In genomic region chr13:110560606-110561334, GRCh38 we compare ENCODE assay signal across 8 cellular contexts. TPM values are rescaled to one million over a fixed set of nuclear protein-coding genes. Genes with fewer than 3 reads are reported as not detected.
DNase-seq lines count a peak whose midpoint lies in the region; ATAC-seq and TF ChIP-seq lines count a peak whose summit lies in the region.

No MANE protein-coding gene starts in this region.

- peaks cover 5% of the 10 kb centered on the region for H3K36me3 Mint-ChIP-seq in memory B cell

- peaks cover 17% of the 10 kb centered on the region for H3K4me1 Mint-ChIP-seq in memory B cell

- H3K4me3 Mint-ChIP-seq in memory B cell: peak overlapping the region; percentile 98

- DNase-seq in NCI-H510A treated with DMSO at 0.1 percent for 48 hours (lab: John Stamatoyannopoulos, UW) (peak; percentile 24), NCI-H510A (lab: John Stamatoyannopoulos, UW) (no peak), HFF-Myc (ENCODE audit: extremely low read depth, low read depth) (no peak), Panc1 (ENCODE audit: low read depth, low spot score) (no peak), memory B cell (ENCODE audit: low spot score in 2 of 2) (peak in 1 of 2 donors; percentile 34), upper lobe of right lung (no peak), dedifferentiated amniotic fluid mesenchymal stem cell (ENCODE audit: extremely low spot score) (no peak)

- peaks cover 3% of the 10 kb centered on the region for H3K27me3 Mint-ChIP-seq in memory B cell

- no peaks in the 10 kb centered on the region for H3K27me3 ChIP-seq in Panc1 (ENCODE audit: control insufficient read depth, insufficient read depth, low read length)
- no peaks in the 10 kb centered on the region for H3K27me3 ChIP-seq in duodenal mucosa (ENCODE audit: control insufficient read depth in 1 of 2, insufficient read depth in 2 of 2, low read length in 2 of 2)
- H3K27me3 ChIP-seq in upper lobe of right lung: no peaks in the 10 kb centered on the region

- peak overlapping the region; percentile 68 to 94 for H3K9ac ChIP-seq in duodenal mucosa (ENCODE audit: low read depth in 1 of 2, low read length in 2 of 2)

- H3K36me3 ChIP-seq in Panc1 (ENCODE audit: control insufficient read depth, insufficient read depth, low read length) (no peaks in the 10 kb centered on the region; the same call in 1 of the 2 replicates), duodenal mucosa (ENCODE audit: control insufficient read depth in 1 of 2, insufficient read depth in 2 of 2, low read length in 2 of 2) (peaks cover 0 to 10% of the 10 kb centered on the region in 2 donors), upper lobe of right lung (no peaks in the 10 kb centered on the region)

- H3K27ac Mint-ChIP-seq in memory B cell: peak overlapping the region; percentile 87

- TF ChIP-seq CTCF in HFF-Myc (IDR thresholded peaks at IDR 0.05; ENCODE audit: low read depth, low read length, missing control alignments): no peak
- TF ChIP-seq CTCF in Panc1 (IDR thresholded peaks at IDR 0.05): no peak
- no peak for TF ChIP-seq CTCF in upper lobe of right lung (IDR thresholded peaks at IDR 0.05)

- H3K9me3 ChIP-seq in Panc1 (ENCODE audit: control insufficient read depth, insufficient read depth, low read depth, low read length) (no peaks in the 10 kb centered on the region), duodenal mucosa (ENCODE audit: control insufficient read depth in 1 of 2, low read length in 2 of 2) (no peaks in the 10 kb centered on the region), upper lobe of right lung (no peaks in the 10 kb centered on the region)

- H3K27ac ChIP-seq in Panc1 (ENCODE audit: low read length) (peak overlapping the region; percentile 77), duodenal mucosa (ENCODE audit: low read depth, low read length) (peak overlapping the region; percentile 87), upper lobe of right lung (peak overlapping the region; percentile 94)

- POLR2A ChIA-PET in Panc1 (lab: Charles Lee): interaction anchor here (0.6 to 1.1 kb wide), 2 partner anchors 11 to 209 kb away, joined by 3 to 6 read pairs; no protein-coding TSS in a partner anchor

- intact Hi-C loops in Panc1 (cut with micrococcal nuclease; ENCODE audit: unreplicated experiment): no loop called here
- intact Hi-C loops in upper lobe of right lung (cut with DNase I): no loop called here

- H3K4me3 ChIP-seq in HFF-Myc (replicated peaks; ENCODE audit: low read depth, low read length) (peak overlapping the region; percentile 76), Panc1 (ENCODE audit: low read depth in 2 of 2, low read length in 2 of 2) (peak overlapping the region; percentile 66 to 67), duodenal mucosa (ENCODE audit: low read depth in 1 of 2, low read length in 2 of 2) (peak overlapping the region; percentile 91 to 92), upper lobe of right lung (peak overlapping the region; percentile 92)

- ATAC-seq in Panc1: peak; percentile 72
- no peak for ATAC-seq in memory B cell (ENCODE audit: low read depth)
- peak; percentile 29 for ATAC-seq in upper lobe of right lung

- CTCF ChIA-PET in Panc1 (lab: Charles Lee): no interaction called here

- no TSS peak for BruUV-seq in Panc1 (replicated peaks; lab: Mats Ljungman, UMichigan)

- in situ Hi-C loops in Panc1 (cut with HindIII; ENCODE audit: low pct_unique_long_range_greater_than_20kb, low sequenced_read_pairs): no loop called here

- peaks cover 5% of the 10 kb centered on the region for H3K4me1 ChIP-seq in Panc1 (ENCODE audit: control insufficient read depth, insufficient read depth, low read length)
- peaks cover 27 to 39% of the 10 kb centered on the region in 2 donors for H3K4me1 ChIP-seq in duodenal mucosa (ENCODE audit: control insufficient read depth in 1 of 2, insufficient read depth in 2 of 2, low read length in 2 of 2)
- H3K4me1 ChIP-seq in upper lobe of right lung: peaks cover 19% of the 10 kb centered on the region

- H3K9me3 Mint-ChIP-seq in memory B cell: peaks cover 5% of the 10 kb centered on the region

RNA-seq across cellular contexts. Expression of gene RAB20, which starts 0.8 kb away (rescaled TPM):
- 7.9 TPM for total RNA-seq in Panc1 (2021; ENCODE audit: unreplicated experiment)
- polyA plus RNA-seq in Panc1 (2012; ENCODE audit: insufficient read length): 7.8 TPM
- total RNA-seq in upper lobe of right lung: 52.4 TPM

RNA-seq across cellular contexts. Expression of gene NAXD, which starts 54.6 kb away (rescaled TPM):
- total RNA-seq in Panc1 (2021; ENCODE audit: unreplicated experiment): 15.1 TPM
- 13.7 TPM for polyA plus RNA-seq in Panc1 (2012; ENCODE audit: insufficient read length)
- total RNA-seq in upper lobe of right lung: 32.2 TPM
